3 cellular contexts compared by ENCODE assay signal in genomic region chr6:145082359-145082758, GRCh38.
TF ChIP-seq lines count a peak whose summit lies in the region.

No MANE protein-coding gene starts in this region.

TF ChIP-seq in HepG2, 621 proteins besides CTCF, POLR2A, EP300 and RAD21:
- no peak for TF ChIP-seq RFXANK (CRISPR knock-in tag; IDR thresholded peaks at IDR 0.05)
- peak; percentile 60; the same call in 1 of the 2 replicates for TF ChIP-seq CEBPB (IDR thresholded peaks at IDR 0.05; ENCODE audit: borderline replicate concordance, low read depth, low read length)

TF ChIP-seq in IMR-90, 13 proteins besides CTCF, POLR2A, EP300 and RAD21:
- TF ChIP-seq CHD1 (IDR thresholded peaks at IDR 0.05; ENCODE audit: low read depth, low read length): no peak
- TF ChIP-seq NFE2L2 (IDR thresholded peaks at IDR 0.05; ENCODE audit: low read depth, low read length): no peak
- TF ChIP-seq CEBPB (IDR thresholded peaks at IDR 0.05; ENCODE audit: low read depth, low read length): peak; percentile 57
- no peak for TF ChIP-seq SMC3 (IDR thresholded peaks at IDR 0.05; ENCODE audit: low read depth, low read length)
- TF ChIP-seq BHLHE40 (IDR thresholded peaks at IDR 0.05; ENCODE audit: low read depth, low read length): no peak
- no peak for TF ChIP-seq RFX5 (IDR thresholded peaks at IDR 0.05; ENCODE audit: low read depth, low read length)
- no peak for TF ChIP-seq RCOR1 (IDR thresholded peaks at IDR 0.05; ENCODE audit: insufficient replicate concordance, low read length)

TF ChIP-seq in K562, 482 proteins besides CTCF, POLR2A, EP300 and RAD21:
- TF ChIP-seq PCBP2 (IDR thresholded peaks at IDR 0.05; ENCODE audit: low read depth, low read length, poor library complexity, severe bottlenecking) (no peak), CLOCK (CRISPR knock-in tag; IDR thresholded peaks at IDR 0.05; ENCODE audit: borderline replicate concordance) (no peak), DDX20 (tag; IDR thresholded peaks at IDR 0.05; ENCODE audit: low read depth) (no peak), ZNF785 (CRISPR knock-in tag; IDR thresholded peaks at IDR 0.05) (no peak), CEBPG (CRISPR knock-in tag; IDR thresholded peaks at IDR 0.05) (no peak), CEBPG (tag; conservative IDR thresholded peaks at IDR 0.05 in 1 of 2, IDR thresholded peaks at IDR 0.05 in 1 of 2) (peak; percentile 29 to 34; a peak in 2 of 4 replicates), PRPF4 (IDR thresholded peaks at IDR 0.05; ENCODE audit: insufficient read depth, low read depth, low read length, poor library complexity, severe bottlenecking) (no peak), CEBPB (tag; IDR thresholded peaks at IDR 0.05) (peak; percentile 62)
